Comparison of ENCODE assay signal across 29 cellular contexts in genomic region chr17:871731-872517, GRCh38.
A peak's percentile ranks its signal among the peaks of the same experiment; 100 is the strongest.
DNase-seq lines count a peak whose midpoint lies in the region; ATAC-seq and TF ChIP-seq lines count a peak whose summit lies in the region.
"Had no signal": no experiment of that assay in that cellular context is flagged by ENCODE, and none has a peak within 500 bp of the region (broad histone marks: within the 10 kb centered on the region; RNA-seq: fewer than 3 reads in every experiment).

No MANE protein-coding gene starts in this region.

- H3K79me1 ChIP-seq in mesendoderm (ENCODE audit: low read length) (peaks cover 34% of the 10 kb centered on the region), H9 (ENCODE audit: insufficient read depth, low read depth, low read length, poor library complexity, severe bottlenecking) (no peaks in the 10 kb centered on the region)

- H3K4ac ChIP-seq in mesendoderm (ENCODE audit: low read depth, low read length) (no peak overlapping the region), H9 (ENCODE audit: low read depth, low read length) (no peak overlapping the region)

- no peak overlapping the region for H2BK20ac ChIP-seq in H9 (ENCODE audit: low read depth, low read length, poor library complexity, severe bottlenecking)

- no peaks in the 10 kb centered on the region for H3K27me3 Mint-ChIP-seq in H9 (ENCODE audit: low read depth)

- H3K23ac ChIP-seq in mesendoderm (ENCODE audit: low read length) (no peak overlapping the region), H9 (ENCODE audit: insufficient read length, low read depth, low read length) (no peak overlapping the region)

- no peaks in the 10 kb centered on the region for H3K27me3 ChIP-seq in DND-41 (ENCODE audit: insufficient read depth, low read length, poor library complexity)
- no peaks in the 10 kb centered on the region for H3K27me3 ChIP-seq in mesendoderm (ENCODE audit: insufficient read depth, low read length, poor library complexity)
- H3K27me3 ChIP-seq in gastrocnemius medialis: no peaks in the 10 kb centered on the region
- H3K27me3 ChIP-seq in H9 (ENCODE audit: insufficient read depth, low read length): no peaks in the 10 kb centered on the region
- H3K27me3 ChIP-seq: body of pancreas, pancreas, right atrium auricular region had no signal

- H2AFZ ChIP-seq in DND-41 (ENCODE audit: low read depth, low read length): no peak overlapping the region
- no peak overlapping the region for H2AFZ ChIP-seq in H9 (ENCODE audit: low read length)
- H2AFZ ChIP-seq: PC-9 had no signal

- H3K4me1 ChIP-seq in DND-41 (ENCODE audit: insufficient read depth, low read length) (no peaks in the 10 kb centered on the region), mesendoderm (ENCODE audit: control insufficient read depth, low read depth, low read length) (no peaks in the 10 kb centered on the region), gastrocnemius medialis (peaks cover 28 to 34% of the 10 kb centered on the region in 2 donors), H9 (ENCODE audit: insufficient read depth, low read length) (no peaks in the 10 kb centered on the region)

- H3K27ac Mint-ChIP-seq in H9: peak overlapping the region in 1 of 3 experiments; percentile 38; a peak in 1 of 7 replicates
- H3K27ac Mint-ChIP-seq: activated CD4-positive, alpha-beta T cell treated with anti-CD3 and anti-CD28 coated beads, Interleukin-2, amount 10 ng/mL, durations not matched to agents 24 days and 14 days; activated T-cell treated with anti-CD3 and anti-CD28 coated beads, Interleukin-2, amount 50 U/mL, for 24 hours; natural killer cell treated with Interleukin-12 subunit alpha and Interleukin-12 subunit beta and Interleukin-15 and Interleukin-18, amount 100 ng/mL, for 72 hours; stimulated activated effector memory CD8-positive, alpha-beta T cell treated with anti-CD3 and anti-CD28 coated beads, Interleukin-12 subunit alpha, Interleukin-12 subunit beta, amount 100 ng/mL, for 72 hours had no signal

- H3K9me3 ChIP-seq in DND-41 (ENCODE audit: insufficient read depth, low read length, severe bottlenecking): no peaks in the 10 kb centered on the region
- H3K9me3 ChIP-seq in gastrocnemius medialis: no peaks in the 10 kb centered on the region
- H3K9me3 ChIP-seq in H9 (ENCODE audit: control insufficient read depth, low read depth, low read length): no peaks in the 10 kb centered on the region
- H3K9me3 ChIP-seq: body of pancreas, pancreas, right atrium auricular region had no signal

- DNase-seq in DND-41 (peak; percentile 8), RWPE1 (ENCODE audit: low spot score) (no peak), mesendoderm (no peak), gastrocnemius medialis (no peak), NCI-H524 (lab: John Stamatoyannopoulos, UW) (no peak), NCI-H345 treated with DMSO at 0.1 percent for 48 hours (lab: John Stamatoyannopoulos, UW; ENCODE audit: unreplicated experiment) (no peak), H9 (no peak)
- DNase-seq: activated CD4-positive, alpha-beta T cell treated with anti-CD3 and anti-CD28 coated beads, Interleukin-2, amount 10 ng/mL, durations not matched to agents 24 days and 14 days; activated gamma-delta T cell; activated T-cell treated with anti-CD3 and anti-CD28 coated beads, Interleukin-2, amount 50 U/mL, for 24 hours; body of pancreas; islet precursor cell; midbrain; NCI-H1436 treated with DMSO at 0.1 percent for 48 hours; NK-92 treated with Interleukin-12 subunit alpha and Interleukin-12 subunit beta, amount 100 ng/mL, for 24 hours; pancreas; PC-9; SHP77; stimulated activated CD4-positive, alpha-beta T cell treated with anti-CD3 and anti-CD28 coated beads, Interleukin-12 subunit alpha, Interleukin-12 subunit beta, amount 100 ng/mL, for 4 hours; stimulated activated CD4-positive, alpha-beta T cell treated with anti-CD3 and anti-CD28 coated beads, Interleukin-4, amount 100 ng/mL, for 24 hours; substantia nigra; SW 1271; T1000; WERI-Rb-1 had no signal

- no peak for TF ChIP-seq CTCF in DND-41 (IDR thresholded peaks at IDR 0.05; ENCODE audit: borderline replicate concordance, extremely low read depth, low read length, poor library complexity, severe bottlenecking)
- TF ChIP-seq CTCF in RWPE1 (conservative IDR thresholded peaks at IDR 0.05; ENCODE audit: low read depth): no peak
- TF ChIP-seq CTCF in gastrocnemius medialis (IDR thresholded peaks at IDR 0.05 in 4 of 5, conservative IDR thresholded peaks at IDR 0.05 in 1 of 5): no peak
- no peak for TF ChIP-seq CTCF in H9 (conservative IDR thresholded peaks at IDR 0.05)

- no peak overlapping the region for H4K91ac ChIP-seq in H9 (ENCODE audit: insufficient read length, low read depth, low read length)

- no peak overlapping the region for H3K4me3 Mint-ChIP-seq in H9
- H3K4me3 Mint-ChIP-seq: activated CD4-positive, alpha-beta T cell treated with anti-CD3 and anti-CD28 coated beads, Interleukin-2, amount 10 ng/mL, durations not matched to agents 24 days and 14 days; activated T-cell treated with anti-CD3 and anti-CD28 coated beads, Interleukin-2, amount 50 U/mL, for 24 hours; natural killer cell treated with Interleukin-12 subunit alpha and Interleukin-12 subunit beta and Interleukin-15 and Interleukin-18, amount 100 ng/mL, for 72 hours; stimulated activated effector memory CD8-positive, alpha-beta T cell treated with anti-CD3 and anti-CD28 coated beads, Interleukin-12 subunit alpha, Interleukin-12 subunit beta, amount 100 ng/mL, for 72 hours had no signal

- no peak overlapping the region for H3K18ac ChIP-seq in mesendoderm (ENCODE audit: low read length)
- no peak overlapping the region for H3K18ac ChIP-seq in H9 (ENCODE audit: insufficient read length, low read depth, low read length)

- H3K14ac ChIP-seq in H9 (ENCODE audit: insufficient read depth, low read length): no peak overlapping the region

- H3K23me2 ChIP-seq in H9 (ENCODE audit: insufficient read length, low read depth, low read length, poor library complexity, severe bottlenecking): peaks cover 3% of the 10 kb centered on the region

- peaks cover 6 to 24% (median 10%) of the 10 kb centered on the region in 3 experiments; a peak in 5 of 7 replicates for H3K36me3 Mint-ChIP-seq in H9 (ENCODE audit: insufficient read depth in 1 of 3, low read depth in 3 of 3)
- H3K36me3 Mint-ChIP-seq: natural killer cell treated with Interleukin-12 subunit alpha and Interleukin-12 subunit beta and Interleukin-15 and Interleukin-18, amount 100 ng/mL, for 72 hours; stimulated activated effector memory CD8-positive, alpha-beta T cell treated with anti-CD3 and anti-CD28 coated beads, Interleukin-12 subunit alpha, Interleukin-12 subunit beta, amount 100 ng/mL, for 72 hours had no signal

- peaks cover 0 to 3% of the 10 kb centered on the region in 2 experiments; a peak in 1 of 5 replicates for H3K9me3 Mint-ChIP-seq in H9
- H3K9me3 Mint-ChIP-seq: activated T-cell treated with anti-CD3 and anti-CD28 coated beads, Interleukin-2, amount 50 U/mL, for 24 hours; natural killer cell treated with Interleukin-12 subunit alpha and Interleukin-12 subunit beta and Interleukin-15 and Interleukin-18, amount 100 ng/mL, for 72 hours; stimulated activated effector memory CD8-positive, alpha-beta T cell treated with anti-CD3 and anti-CD28 coated beads, Interleukin-12 subunit alpha, Interleukin-12 subunit beta, amount 100 ng/mL, for 72 hours had no signal

- no peak overlapping the region for H2BK15ac ChIP-seq in mesendoderm (replicated peaks; ENCODE audit: low read depth)
- H2BK15ac ChIP-seq in H9 (ENCODE audit: low read depth, low read length): no peak overlapping the region

- in situ Hi-C loops in gastrocnemius medialis (cut with MboI; ENCODE audit: low sequenced_read_pairs in 4 of 4): no loop called here

- peak; percentile 19; the same call in 1 of the 3 replicates for ATAC-seq in DND-41 (ENCODE audit: insufficient read depth, low read depth)
- no peak for ATAC-seq in gastrocnemius medialis
- ATAC-seq in GM21381 (IDR thresholded peaks at IDR 0.05; ENCODE audit: unreplicated experiment): no peak
- ATAC-seq: body of pancreas; natural killer cell treated with Interleukin-12 subunit alpha and Interleukin-12 subunit beta and Interleukin-15 and Interleukin-18, amount 100 ng/mL, for 72 hours; pancreas; stimulated activated effector memory CD8-positive, alpha-beta T cell treated with anti-CD3 and anti-CD28 coated beads, Interleukin-12 subunit alpha, Interleukin-12 subunit beta, amount 100 ng/mL, for 72 hours had no signal

- H3K9ac ChIP-seq in DND-41 (ENCODE audit: low read depth, low read length): no peak overlapping the region
- no peak overlapping the region for H3K9ac ChIP-seq in mesendoderm (ENCODE audit: low read length)
- no peak overlapping the region for H3K9ac ChIP-seq in H9 (ENCODE audit: extremely low read depth, insufficient read length, low read length)

- H3K27ac ChIP-seq in DND-41 (ENCODE audit: low read length): no peak overlapping the region
- peak overlapping the region; percentile 85 for H3K27ac ChIP-seq in RWPE1
- H3K27ac ChIP-seq in mesendoderm (ENCODE audit: low read depth, low read length): no peak overlapping the region
- H3K27ac ChIP-seq in gastrocnemius medialis: peak overlapping the region; percentile 24 to 99 (median 61)
- H3K27ac ChIP-seq in H9 (ENCODE audit: insufficient read length, low read depth, low read length): no peak overlapping the region
- H3K27ac ChIP-seq: body of pancreas, C4-2B, pancreas, PC-9, right atrium auricular region, WERI-Rb-1 had no signal

- H3K4me2 ChIP-seq in DND-41 (ENCODE audit: insufficient read depth, low read length) (no peak overlapping the region), mesendoderm (ENCODE audit: low read length) (no peak overlapping the region), H9 (ENCODE audit: insufficient read depth, insufficient read length, low read length) (no peak overlapping the region)
- H3K4me2 ChIP-seq: PC-9 had no signal

- H2BK120ac ChIP-seq in mesendoderm (ENCODE audit: low read depth, low read length): no peak overlapping the region
- no peak overlapping the region for H2BK120ac ChIP-seq in H9 (ENCODE audit: low read depth, low read length, poor library complexity, severe bottlenecking)

- H4K5ac ChIP-seq in mesendoderm (ENCODE audit: low read length) (no peak overlapping the region), H9 (ENCODE audit: insufficient read length, low read depth, low read length) (no peak overlapping the region)

- H4K20me1 ChIP-seq in DND-41 (ENCODE audit: insufficient read depth, low read length): no peaks in the 10 kb centered on the region
- H4K20me1 ChIP-seq in H9 (ENCODE audit: control insufficient read depth, insufficient read depth, insufficient read length): no peaks in the 10 kb centered on the region

- peaks cover 4 to 14% of the 10 kb centered on the region in 2 experiments for H3K4me1 Mint-ChIP-seq in H9

- no peak for TF ChIP-seq POLR2A in gastrocnemius medialis (IDR thresholded peaks at IDR 0.05)

- CTCF ChIA-PET in RWPE1 (lab: Yijun Ruan, JAX): no interaction called here

- POLR2A ChIA-PET in RWPE1 (lab: Yijun Ruan, JAX; ENCODE audit: low non-redundant PET): no interaction called here

- no peak overlapping the region for H3T11ph ChIP-seq in H9 (ENCODE audit: low read length)

- no CpG with 5 or more reads among the region's 9 CpGs for WGBS in mesendoderm (ENCODE audit: extremely low coverage, insufficient coverage, low lambda C conversion rate)
- WGBS in H9 (ENCODE audit: extremely low coverage, insufficient read length, low lambda C conversion rate): no CpG with 5 or more reads among the region's 9 CpGs

- H2AK5ac ChIP-seq in mesendoderm (ENCODE audit: low read length): no peak overlapping the region
- no peak overlapping the region for H2AK5ac ChIP-seq in H9 (ENCODE audit: insufficient read length, low read length)

- peak overlapping the region; percentile 7 for H3K56ac ChIP-seq in mesendoderm (ENCODE audit: low read length)
- no peak overlapping the region for H3K56ac ChIP-seq in H9 (ENCODE audit: insufficient read length, low read depth, low read length)

- intact Hi-C loops in gastrocnemius medialis (cut with DNase I; ENCODE audit: low total_unique reads): no loop called here

- no peak overlapping the region for H2BK5ac ChIP-seq in mesendoderm (ENCODE audit: low read length)
- no peak overlapping the region for H2BK5ac ChIP-seq in H9 (ENCODE audit: insufficient read length, low read length)

- H3K4me3 ChIP-seq in DND-41 (ENCODE audit: low read depth in 1 of 2, low read length in 2 of 2) (no peak overlapping the region), mesendoderm (ENCODE audit: low read length) (no peak overlapping the region), gastrocnemius medialis (no peak overlapping the region)
- H3K4me3 ChIP-seq: body of pancreas, pancreas, PC-9, right atrium auricular region had no signal

- H2BK12ac ChIP-seq in H9 (ENCODE audit: insufficient read length, low read depth, low read length): no peak overlapping the region

- H3K79me2 ChIP-seq in DND-41 (ENCODE audit: insufficient read depth, low read length) (no peaks in the 10 kb centered on the region), mesendoderm (ENCODE audit: control insufficient read depth, insufficient read depth, low read length) (peaks cover 60% of the 10 kb centered on the region), H9 (ENCODE audit: insufficient read depth, low read length) (peaks cover 5% of the 10 kb centered on the region; the same call in 1 of the 2 replicates)

- H4K8ac ChIP-seq in mesendoderm (ENCODE audit: low read depth, low read length): no peak overlapping the region
- no peak overlapping the region for H4K8ac ChIP-seq in H9 (replicated peaks; ENCODE audit: insufficient read length, low read depth, low read length)

- H3K36me3 ChIP-seq in DND-41 (ENCODE audit: insufficient read depth, low read length) (no peaks in the 10 kb centered on the region), mesendoderm (ENCODE audit: control insufficient read depth, insufficient read depth, low read length) (no peaks in the 10 kb centered on the region), gastrocnemius medialis (no peaks in the 10 kb centered on the region)
- H3K36me3 ChIP-seq: pancreas, right atrium auricular region, WERI-Rb-1 had no signal

Comparison
In these comparisons a context has a peak if more than half of its experiments do, and no peak if none do; other contexts are left out.
1. H3K27ac ChIP-seq: peak in RWPE1 (single experiment) and gastrocnemius medialis (4 of 4); none in DND-41 (single experiment), mesendoderm (single experiment) and H9 (single experiment).